In genomic region chr16:80366023-80366422, GRCh38 we compare ENCODE assay signal across 20 cellular contexts.
DNase-seq lines count a peak whose midpoint lies in the region; TF ChIP-seq lines count a peak whose summit lies in the region.
"Had no signal": no experiment of that assay in that cellular context is flagged by ENCODE, and none has a peak within 500 bp of the region (broad histone marks: within the 10 kb centered on the region; RNA-seq: fewer than 3 reads in every experiment).

No MANE protein-coding gene starts in this region.

- CTCF ChIA-PET in MCF 10A (lab: Yijun Ruan, JAX): interaction anchor here (0.7 kb wide), 1 partner anchor 1887 kb away, joined by 3 read pairs; no protein-coding TSS in a partner anchor

- H3K4me3 ChIP-seq in breast epithelium (no peak overlapping the region), endodermal cell (ENCODE audit: low read length) (no peak overlapping the region)
- H3K4me3 ChIP-seq: BLaER1 treated with 17β-estradiol and CSF1 and Interleukin-3, amounts not matched to agents 10 nM and 100 nM had no signal

- no peaks in the 10 kb centered on the region for H3K4me1 Mint-ChIP-seq in MCF 10A (ENCODE audit: insufficient read depth, unreplicated experiment)
- peaks cover 13% of the 10 kb centered on the region for H3K4me1 Mint-ChIP-seq in endodermal cell
- H3K4me1 Mint-ChIP-seq: CD4-positive, alpha-beta memory T cell had no signal

- H3K27me3 ChIP-seq in breast epithelium (no peaks in the 10 kb centered on the region), endodermal cell (ENCODE audit: control insufficient read depth, insufficient read depth, low read length, poor library complexity, severe bottlenecking) (peaks cover 62% of the 10 kb centered on the region)
- H3K27me3 ChIP-seq: BLaER1 treated with 17β-estradiol and CSF1 and Interleukin-3, amounts not matched to agents 10 nM and 100 nM had no signal

- H3K9me3 Mint-ChIP-seq in MCF 10A (ENCODE audit: unreplicated experiment) (no peaks in the 10 kb centered on the region), endodermal cell (no peaks in the 10 kb centered on the region)

- H3K36me3 ChIP-seq in breast epithelium (no peaks in the 10 kb centered on the region), endodermal cell (ENCODE audit: control insufficient read depth, insufficient read depth, low read length) (no peaks in the 10 kb centered on the region)
- H3K36me3 ChIP-seq: BLaER1 treated with 17β-estradiol and CSF1 and Interleukin-3, amounts not matched to agents 10 nM and 100 nM had no signal

- H3K4me1 ChIP-seq in breast epithelium: no peaks in the 10 kb centered on the region
- H3K4me1 ChIP-seq in endodermal cell (ENCODE audit: control insufficient read depth, insufficient read depth, low read length): peaks cover 5% of the 10 kb centered on the region
- H3K4me1 ChIP-seq: BLaER1 treated with 17β-estradiol and CSF1 and Interleukin-3, amounts not matched to agents 10 nM and 100 nM had no signal

- H3K4me3 Mint-ChIP-seq in MCF 10A (ENCODE audit: unreplicated experiment) (no peak overlapping the region), endodermal cell (no peak overlapping the region)
- H3K4me3 Mint-ChIP-seq: CD4-positive, alpha-beta memory T cell had no signal

- POLR2A ChIA-PET in MCF 10A (lab: Yijun Ruan, JAX): no interaction called here

- H3K27ac ChIP-seq in breast epithelium (no peak overlapping the region), endodermal cell (ENCODE audit: low read depth, low read length) (no peak overlapping the region)
- H3K27ac ChIP-seq: 22Rv1; BLaER1 treated with 17β-estradiol and CSF1 and Interleukin-3, amounts not matched to agents 10 nM and 100 nM had no signal

- H3K27me3 Mint-ChIP-seq in MCF 10A (ENCODE audit: insufficient read depth, unreplicated experiment) (no peaks in the 10 kb centered on the region), endodermal cell (ENCODE audit: insufficient read depth) (peaks cover 57% of the 10 kb centered on the region)

- no peak for TF ChIP-seq POLR2A in breast epithelium (IDR thresholded peaks at IDR 0.05)

- H3K9ac ChIP-seq in endodermal cell (ENCODE audit: extremely low read depth, low read length, poor library complexity, severe bottlenecking): no peak overlapping the region
- H3K9ac ChIP-seq: BLaER1 treated with 17β-estradiol and CSF1 and Interleukin-3, amounts not matched to agents 10 nM and 100 nM had no signal

- intact Hi-C loops in MCF 10A (cut with micrococcal nuclease): loop anchor here (5.0 to 10.0 kb wide), 2 partner anchors 371 to 1039 kb away; no protein-coding TSS in a partner anchor
- intact Hi-C loops in breast epithelium (cut with DNase I; ENCODE audit: low total_unique reads): no loop called here

- 92 to 93% methylated on average over 7 to 10 of the region's 10 CpGs for WGBS in endodermal cell (ENCODE audit: insufficient coverage in 1 of 2, insufficient read length in 1 of 2), 2 experiments

- BruUV-seq in MCF 10A (replicated peaks; lab: Mats Ljungman, UMichigan): no TSS peak

- no peaks in the 10 kb centered on the region for H3K9me3 ChIP-seq in breast epithelium
- H3K9me3 ChIP-seq in endodermal cell (ENCODE audit: control insufficient read depth, low read length): no peaks in the 10 kb centered on the region
- H3K9me3 ChIP-seq: BLaER1 treated with 17β-estradiol and CSF1 and Interleukin-3, amounts not matched to agents 10 nM and 100 nM; Caco-2 had no signal

- H3K27ac Mint-ChIP-seq in MCF 10A (ENCODE audit: low read depth, unreplicated experiment) (no peak overlapping the region), endodermal cell (no peak overlapping the region)
- H3K27ac Mint-ChIP-seq: CD4-positive, alpha-beta memory T cell had no signal

- peak; percentile 13 for DNase-seq in MCF 10A (ENCODE audit: unreplicated experiment)
- no peak for DNase-seq in breast epithelium (ENCODE audit: low spot score in 2 of 2)
- DNase-seq in SW480 (ENCODE audit: low spot score): peak; percentile 9
- DNase-seq in glomerular visceral epithelial cell (ENCODE audit: extremely low spot score): peak; percentile 13
- DNase-seq in NCI-H510A (lab: John Stamatoyannopoulos, UW): no peak
- no peak for DNase-seq in NCI-H2029 treated with DMSO at 0.1 percent for 48 hours (lab: John Stamatoyannopoulos, UW)
- no peak for DNase-seq in endodermal cell
- DNase-seq in Kasumi-1 (lab: John Stamatoyannopoulos, UW): no peak
- DNase-seq: Caco-2; CD4-positive, alpha-beta memory T cell; DMS 273 treated with DMSO at 0.1 percent for 48 hours; Karpas-422; NCI-H1092 treated with DMSO at 0.1 percent for 48 hours; NCI-H1436 treated with DMSO at 0.1 percent for 48 hours; NCI-H1930; NCI-H2227 treated with DMSO at 0.1 percent for 48 hours; NCI-H510A treated with DMSO at 0.1 percent for 48 hours; NCI-H748 treated with DMSO at 0.1 percent for 48 hours had no signal

- H3K36me3 Mint-ChIP-seq in MCF 10A (ENCODE audit: insufficient read depth, unreplicated experiment) (no peaks in the 10 kb centered on the region), endodermal cell (ENCODE audit: low read depth) (no peaks in the 10 kb centered on the region)
- H3K36me3 Mint-ChIP-seq: CD4-positive, alpha-beta memory T cell had no signal

- no peak for TF ChIP-seq CTCF in MCF 10A (IDR thresholded peaks at IDR 0.05; ENCODE audit: unreplicated experiment)
- TF ChIP-seq CTCF in breast epithelium (IDR thresholded peaks at IDR 0.05): no peak
- TF ChIP-seq CTCF in endodermal cell (conservative IDR thresholded peaks at IDR 0.05): no peak

Comparison
In these comparisons a context has a peak if more than half of its experiments do, and no peak if none do; other contexts are left out.
1. DNase-seq: peak in MCF 10A (single experiment), SW480 (single experiment) and glomerular visceral epithelial cell (single experiment); none in breast epithelium (0 of 2), NCI-H510A (single experiment), NCI-H2029 treated with DMSO at 0.1 percent for 48 hours (single experiment), endodermal cell (single experiment) and Kasumi-1 (0 of 2).